25 cellular contexts compared by ENCODE assay signal in the genomic region with DNA sequence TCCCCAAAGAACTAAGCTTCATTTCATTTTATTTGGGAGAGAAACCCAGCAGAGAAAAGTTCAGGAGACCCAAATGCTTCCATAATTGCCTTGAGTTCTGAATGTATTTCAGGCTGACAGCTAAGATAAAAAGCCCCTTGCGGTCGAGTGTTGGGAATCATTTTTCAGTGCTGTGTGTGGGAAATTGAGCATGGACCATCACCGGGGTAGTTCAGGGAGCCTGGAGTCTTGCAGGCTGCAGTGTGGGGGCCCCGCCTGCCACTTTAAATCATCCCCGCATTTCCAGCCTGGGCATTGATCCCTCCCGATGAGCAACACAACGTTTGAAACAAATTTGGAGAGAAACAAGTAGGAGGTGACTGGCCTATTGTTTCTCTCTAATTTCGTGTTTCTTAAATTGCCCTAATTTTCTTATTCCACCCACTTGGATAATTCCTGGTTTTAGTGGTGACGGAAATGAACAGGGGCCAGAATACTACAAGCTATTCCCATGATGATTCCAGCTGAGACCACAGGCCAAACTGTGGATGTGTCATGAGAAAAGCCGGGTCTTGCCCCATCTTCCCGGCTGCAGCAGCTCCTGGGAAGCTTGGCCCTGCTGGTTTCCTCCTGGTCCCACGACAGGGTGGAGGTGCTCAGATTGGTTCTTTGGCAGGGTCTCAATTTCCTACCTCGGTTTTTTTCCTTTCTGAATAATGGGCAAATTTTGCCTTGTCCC.
DNase-seq lines count a peak whose midpoint lies in the region; ATAC-seq and TF ChIP-seq lines count a peak whose summit lies in the region.
"Had no signal": no experiment of that assay in that cellular context is flagged by ENCODE, and none has a peak within 500 bp of the region (broad histone marks: within the 10 kb centered on the region; RNA-seq: fewer than 3 reads in every experiment).

No MANE protein-coding gene starts in this region.

- no peak overlapping the region for H3K27ac ChIP-seq in RWPE2 (ENCODE audit: poor library complexity, severe bottlenecking)
- H3K27ac ChIP-seq: Peyer's patch, tibial nerve, WERI-Rb-1 had no signal

- no peaks in the 10 kb centered on the region for H3K9me3 Mint-ChIP-seq in activated naive CD8-positive, alpha-beta T cell treated with anti-CD3 and anti-CD28 coated beads for 36 hours
- H3K9me3 Mint-ChIP-seq: activated T-helper 17 cell treated with anti-CD3 and anti-CD28 coated beads, Interleukin-2, amount 50 U/mL, for 72 hours had no signal

- H3K4me1 Mint-ChIP-seq in activated naive CD8-positive, alpha-beta T cell treated with anti-CD3 and anti-CD28 coated beads for 36 hours, result no peaks in the 10 kb centered on the region
- H3K4me1 Mint-ChIP-seq: activated T-helper 17 cell treated with anti-CD3 and anti-CD28 coated beads, Interleukin-2, amount 50 U/mL, for 72 hours had no signal

- H3K27me3 ChIP-seq in RWPE2 (ENCODE audit: insufficient read depth, poor library complexity, severe bottlenecking), result no peaks in the 10 kb centered on the region
- H3K27me3 ChIP-seq: Peyer's patch had no signal

- TF ChIP-seq CTCF in RWPE2 (IDR thresholded peaks at IDR 0.05; ENCODE audit: poor library complexity, severe bottlenecking) (no peak), fibroblast of the aortic adventitia (IDR thresholded peaks at IDR 0.05; ENCODE audit: insufficient read depth, low read length) (no peak)

- DNase-seq in AG08395 (ENCODE audit: low spot score), result peak; percentile 69
- peak; percentile 18 for DNase-seq in RWPE2 (ENCODE audit: low spot score)
- DNase-seq in fibroblast of the aortic adventitia (ENCODE audit: low read depth), result peak; percentile 50
- DNase-seq in sciatic nerve (ENCODE audit: low spot score), result no peak
- DNase-seq in activated naive CD8-positive, alpha-beta T cell treated with anti-CD3 and anti-CD28 coated beads for 36 hours, result no peak
- DNase-seq in NOMO-1 treated with dmso at 0.1 percent for 144 hours (lab: John Stamatoyannopoulos, UW; ENCODE audit: unreplicated experiment), result no peak
- DNase-seq in stimulated activated CD8-positive, alpha-beta memory T cell treated with anti-CD3 and anti-CD28 coated beads, Interleukin-4, amount 100 ng/mL, for 48 hours, result no peak
- no peak for DNase-seq in central memory CD4-positive, alpha-beta T cell
- DNase-seq: activated CD4-positive, alpha-beta T cell treated with anti-CD3 and anti-CD28 coated beads, Interleukin-2, amount 50 U/mL, for 1 hour; C1 segment of cervical spinal cord; Calu3; EL; hippocampal formation; NCI-H1436 treated with DMSO at 0.1 percent for 48 hours; NCI-H524; Peyer's patch; stimulated activated CD4-positive, alpha-beta T cell treated with anti-CD3 and anti-CD28 coated beads, Interleukin-4, amount 100 ng/mL, for 1 hour; stimulated activated naive CD8-positive, alpha-beta T cell treated with anti-CD3 and anti-CD28 coated beads, Interleukin-15, Interleukin-2, amounts not matched to agents 100 U/mL and 50 U/mL, for 24 hours; WERI-Rb-1 had no signal

- ATAC-seq in RWPE2 (ENCODE audit: low read depth), result no peak
- ATAC-seq in sciatic nerve, result peak; percentile 63
- ATAC-seq: activated naive CD4-positive, alpha-beta T cell treated with anti-CD3 and anti-CD28 coated beads, Interleukin-2, amount 50 U/mL, for 72 hours; activated T-helper 17 cell treated with anti-CD3 and anti-CD28 coated beads, Interleukin-2, amount 50 U/mL, for 72 hours; stimulated activated naive CD8-positive, alpha-beta T cell treated with anti-CD3 and anti-CD28 coated beads, Interleukin-15, Interleukin-2, amounts not matched to agents 100 U/mL and 50 U/mL, for 24 hours had no signal

- H3K27ac Mint-ChIP-seq in activated naive CD8-positive, alpha-beta T cell treated with anti-CD3 and anti-CD28 coated beads for 36 hours, result no peak overlapping the region
- H3K27ac Mint-ChIP-seq: activated naive CD4-positive, alpha-beta T cell treated with anti-CD3 and anti-CD28 coated beads, Interleukin-2, amount 50 U/mL, for 72 hours; activated T-helper 17 cell treated with anti-CD3 and anti-CD28 coated beads, Interleukin-2, amount 50 U/mL, for 72 hours; progenitor cell of endocrine pancreas; T-helper 2 cell treated with Interferon-gamma antibody and Interleukin-4, amounts not matched to agents 5 μg/mL and 100 μg/mL, for 36 hours had no signal

- no peaks in the 10 kb centered on the region for H3K36me3 Mint-ChIP-seq in activated naive CD8-positive, alpha-beta T cell treated with anti-CD3 and anti-CD28 coated beads for 36 hours
- H3K36me3 Mint-ChIP-seq: activated naive CD4-positive, alpha-beta T cell treated with anti-CD3 and anti-CD28 coated beads, Interleukin-2, amount 50 U/mL, for 72 hours had no signal

- H3K36me3 ChIP-seq in RWPE2 (ENCODE audit: low read depth), result no peaks in the 10 kb centered on the region
- H3K36me3 ChIP-seq: Peyer's patch, tibial nerve, WERI-Rb-1 had no signal

- intact Hi-C loops in sciatic nerve (cut with DNase I), result no loop called here

- H3K9me3 ChIP-seq in RWPE2 (ENCODE audit: severe bottlenecking), result no peaks in the 10 kb centered on the region
- H3K9me3 ChIP-seq: Peyer's patch, tibial nerve had no signal

- no peak overlapping the region for H3K4me3 ChIP-seq in RWPE2 (ENCODE audit: severe bottlenecking)
- no peak overlapping the region for H3K4me3 ChIP-seq in fibroblast of the aortic adventitia (ENCODE audit: low read depth, low read length)
- H3K4me3 ChIP-seq: coronary artery, Peyer's patch, tibial nerve had no signal

- peaks cover 16% of the 10 kb centered on the region for H3K27me3 Mint-ChIP-seq in activated naive CD8-positive, alpha-beta T cell treated with anti-CD3 and anti-CD28 coated beads for 36 hours

- no peaks in the 10 kb centered on the region for H3K4me1 ChIP-seq in RWPE2 (ENCODE audit: insufficient read depth, poor library complexity, severe bottlenecking)
- H3K4me1 ChIP-seq: Peyer's patch, tibial nerve had no signal

- H3K4me3 Mint-ChIP-seq in activated naive CD8-positive, alpha-beta T cell treated with anti-CD3 and anti-CD28 coated beads for 36 hours, result no peak overlapping the region
- H3K4me3 Mint-ChIP-seq: activated T-helper 17 cell treated with anti-CD3 and anti-CD28 coated beads, Interleukin-2, amount 50 U/mL, for 72 hours; T-helper 2 cell treated with Interferon-gamma antibody and Interleukin-4, amounts not matched to agents 5 μg/mL and 100 μg/mL, for 36 hours had no signal

Comparison
In these comparisons a context has a peak if more than half of its experiments do, and no peak if none do; other contexts are left out.
1. DNase-seq: peak in AG08395 (single experiment), RWPE2 (single experiment) and fibroblast of the aortic adventitia (single experiment); none in sciatic nerve (single experiment), activated naive CD8-positive, alpha-beta T cell treated with anti-CD3 and anti-CD28 coated beads for 36 hours (single experiment), NOMO-1 treated with dmso at 0.1 percent for 144 hours (single experiment), stimulated activated CD8-positive, alpha-beta memory T cell treated with anti-CD3 and anti-CD28 coated beads, Interleukin-4, amount 100 ng/mL, for 48 hours (single experiment) and central memory CD4-positive, alpha-beta T cell (single experiment).